Comparison of ENCODE assay signal across 8 cellular contexts in the genomic region with DNA sequence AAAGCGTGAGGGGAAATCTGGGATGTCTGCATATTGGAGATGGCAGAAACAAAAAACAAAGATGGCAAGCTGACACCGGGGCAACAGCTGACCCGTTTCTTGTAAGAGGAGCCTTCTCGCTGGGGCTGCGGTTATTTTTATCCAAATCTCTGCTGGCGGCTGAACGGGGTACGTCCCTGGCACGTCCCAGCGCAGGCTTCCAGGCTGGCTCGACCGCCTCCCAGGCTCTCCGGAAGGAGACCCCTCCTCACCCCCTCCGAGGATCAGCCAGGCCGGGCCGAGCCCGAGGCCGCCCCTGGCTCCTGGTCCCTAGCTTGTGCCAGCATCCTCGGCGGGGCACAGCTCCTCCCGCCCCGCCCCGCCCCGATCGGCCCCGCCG. TPM values are rescaled to one million over a fixed set of nuclear protein-coding genes. Genes with fewer than 3 reads are reported as not detected.
DNase-seq lines count a peak whose midpoint lies in the region; ATAC-seq and TF ChIP-seq lines count a peak whose summit lies in the region.

No MANE protein-coding gene starts in this region.

- TF ChIP-seq CTCF in CD8-positive, alpha-beta T cell (IDR thresholded peaks at IDR 0.05): no peak
- TF ChIP-seq CTCF in RWPE1 (conservative IDR thresholded peaks at IDR 0.05; ENCODE audit: low read depth): no peak
- no peak for TF ChIP-seq CTCF in dorsolateral prefrontal cortex (IDR thresholded peaks at IDR 0.05 in 54 of 56, conservative IDR thresholded peaks at IDR 0.05 in 2 of 56; ENCODE audit: low read depth in 1 of 56, partially characterized antibody in 56 of 56)
- TF ChIP-seq CTCF in lung (IDR thresholded peaks at IDR 0.05; ENCODE audit: control extremely low read depth, extremely low read depth): no peak
- TF ChIP-seq CTCF in suprapubic skin (IDR thresholded peaks at IDR 0.05): no peak

- H3K27me3 ChIP-seq in CD8-positive, alpha-beta T cell (ENCODE audit: insufficient read depth, low read length): no peaks in the 10 kb centered on the region
- H3K27me3 ChIP-seq in dorsolateral prefrontal cortex (no peaks in the 10 kb centered on the region), lung (ENCODE audit: control insufficient read depth, insufficient read depth) (no peaks in the 10 kb centered on the region), suprapubic skin (peaks cover 5% of the 10 kb centered on the region)

- H3K9me3 Mint-ChIP-seq in CD8-positive, alpha-beta T cell: no peaks in the 10 kb centered on the region

- CTCF ChIA-PET in CD8-positive, alpha-beta T cell (lab: Charles Lee): interaction anchor here (2.4 kb wide), 1 partner anchor 12 kb away, joined by 9 read pairs; no protein-coding TSS in a partner anchor
- CTCF ChIA-PET in RWPE1 (lab: Yijun Ruan, JAX): interaction anchor here (0.6 to 0.8 kb wide), 2 partner anchors 12 to 150 kb away, joined by 3 read pairs; no protein-coding TSS in a partner anchor

- peak in 1 of 7 experiments; percentile 10 for DNase-seq in CD8-positive, alpha-beta T cell
- DNase-seq in RWPE1 (ENCODE audit: low spot score) (peak; percentile 22), dorsolateral prefrontal cortex (peak; percentile 28 to 73 (median 42)), lung (ENCODE audit: low spot score) (peak; percentile 29), suprapubic skin (ENCODE audit: low spot score in 2 of 2) (peak in 1 of 2 donors; percentile 68), NCI-H2107 treated with DMSO at 0.1 percent for 48 hours (lab: John Stamatoyannopoulos, UW; ENCODE audit: unreplicated experiment) (no peak)

- intact Hi-C loops in CD8-positive, alpha-beta T cell (cut with DNase I, micrococcal nuclease): loop anchor here (1.0 to 5.0 kb wide), 5 partner anchors 195 to 1340 kb away; partner anchors contain the start of genes DCUN1D4 (in 1 of the 2), FIP1L1 (in 1 of the 2), RASL11B (in 1 of the 2) and SCFD2 (in 1 of the 2)
- intact Hi-C loops in dorsolateral prefrontal cortex (cut with DNase I): loop anchor here (5.0 kb wide), 1 partner anchor 195 kb away; the partner anchor contains the start of gene DCUN1D4 (in 2 of the 2)

- H3K36me3 Mint-ChIP-seq in CD8-positive, alpha-beta T cell: peaks cover 3% of the 10 kb centered on the region

- peak overlapping the region; percentile 85 for H3K4me3 Mint-ChIP-seq in CD8-positive, alpha-beta T cell

- H3K4me3 ChIP-seq in CD8-positive, alpha-beta T cell (ENCODE audit: low read depth, low read length): peak overlapping the region; percentile 66
- peak overlapping the region; percentile 57 to 95 (median 83) for H3K4me3 ChIP-seq in dorsolateral prefrontal cortex
- H3K4me3 ChIP-seq in lung: peak overlapping the region; percentile 95
- H3K4me3 ChIP-seq in suprapubic skin: peak overlapping the region; percentile 92

- H3K36me3 ChIP-seq in CD8-positive, alpha-beta T cell (ENCODE audit: insufficient read depth, low read length): no peaks in the 10 kb centered on the region
- no peaks in the 10 kb centered on the region for H3K36me3 ChIP-seq in lung (ENCODE audit: control insufficient read depth in 2 of 2, insufficient read depth in 2 of 2, low read length in 2 of 2)
- no peaks in the 10 kb centered on the region for H3K36me3 ChIP-seq in suprapubic skin

- H3K27ac Mint-ChIP-seq in CD8-positive, alpha-beta T cell: peak overlapping the region; percentile 13

- POLR2A ChIA-PET in CD8-positive, alpha-beta T cell (lab: Charles Lee): interaction anchor here (1.3 to 1.4 kb wide), 2 partner anchors 8 to 195 kb away, joined by 3 to 4 read pairs; partner anchors contain the start of gene DCUN1D4
- POLR2A ChIA-PET in RWPE1 (lab: Yijun Ruan, JAX; ENCODE audit: low non-redundant PET): no interaction called here

- peaks cover 14% of the 10 kb centered on the region for H3K4me1 ChIP-seq in CD8-positive, alpha-beta T cell (ENCODE audit: insufficient read depth, low read length)
- H3K4me1 ChIP-seq in lung (ENCODE audit: control insufficient read depth in 2 of 2, insufficient read depth in 2 of 2, low read length in 2 of 2) (peaks cover 3 to 18% of the 10 kb centered on the region in 2 donors), suprapubic skin (peaks cover 12% of the 10 kb centered on the region)

- H3K27ac ChIP-seq in CD8-positive, alpha-beta T cell (ENCODE audit: low read depth, low read length): no peak overlapping the region
- H3K27ac ChIP-seq in RWPE1 (peak overlapping the region; percentile 74), dorsolateral prefrontal cortex (peak overlapping the region in 56 of 59 donors; percentile 20 to 95 (median 85)), lung (ENCODE audit: low read depth in 1 of 2, low read length in 1 of 2) (peak overlapping the region; percentile 47 to 84), suprapubic skin (peak overlapping the region; percentile 62)

- H3K9me3 ChIP-seq in CD8-positive, alpha-beta T cell (ENCODE audit: low read length): no peaks in the 10 kb centered on the region
- H3K9me3 ChIP-seq in lung (ENCODE audit: control insufficient read depth in 2 of 2, insufficient read depth in 1 of 2, low read length in 1 of 2): no peaks in the 10 kb centered on the region
- H3K9me3 ChIP-seq in suprapubic skin: no peaks in the 10 kb centered on the region

- no peak for ATAC-seq in CD8-positive, alpha-beta T cell
- peak; percentile 65 for ATAC-seq in GM19324 (IDR thresholded peaks at IDR 0.05; ENCODE audit: low FRiP score, unreplicated experiment)
- ATAC-seq in HG03175 (IDR thresholded peaks at IDR 0.05; ENCODE audit: unreplicated experiment): peak; percentile 49
- ATAC-seq in lung (ENCODE audit: insufficient read depth, low FRiP score): peak; percentile 56

- TF ChIP-seq POLR2A in suprapubic skin (IDR thresholded peaks at IDR 0.05): no peak

- 2 to 3% methylated on average over 18 to 27 of the region's 27 CpGs for WGBS in lung, 2 donors
- under 1% methylated on average over 14 of the region's 27 CpGs for WGBS in suprapubic skin

- H3K4me1 Mint-ChIP-seq in CD8-positive, alpha-beta T cell (ENCODE audit: low read depth): peaks cover 26% of the 10 kb centered on the region

- TF ChIP-seq EP300 in suprapubic skin (IDR thresholded peaks at IDR 0.05): no peak

- peaks cover 11% of the 10 kb centered on the region for H3K27me3 Mint-ChIP-seq in CD8-positive, alpha-beta T cell (ENCODE audit: low read depth)

RNA-seq across cellular contexts. Expression of gene SGCB, which starts 0.4 kb away (rescaled TPM):
- total RNA-seq in CD8-positive, alpha-beta T cell: 1 to 10 TPM; 3.0 to 3.1 TPM
- total RNA-seq in dorsolateral prefrontal cortex (10 to 100 TPM; 44.2 to 91.0 (median 64.4) TPM), lung (10 to 100 TPM; 23.6 to 39.9 TPM), suprapubic skin (1 to 10 TPM; 7.0 to 8.9 (median 7.5) TPM)
- polyA plus RNA-seq in lung: 1 to 10 TPM; 6.4 to 7.3 TPM

RNA-seq across cellular contexts. Expression of gene SPATA18, which starts 13.4 kb away (rescaled TPM):
- not detected for total RNA-seq in CD8-positive, alpha-beta T cell
- 1 to 10 TPM in 118 of 120 experiments, under 1 TPM in 2; 0.46 to 6.4 (median 2.7) TPM for total RNA-seq in dorsolateral prefrontal cortex
- total RNA-seq in lung: 10 to 100 TPM; 33.4 to 56.5 TPM
- 10 to 100 TPM in 1 of 2 donors, 1 to 10 TPM in 1; 6.6 to 11.7 TPM for polyA plus RNA-seq in lung
- 10 to 100 TPM; 10.5 to 25.1 (median 13.7) TPM for total RNA-seq in suprapubic skin

RNA-seq across cellular contexts. Expression of gene LRRC66, which starts 17.6 kb away (rescaled TPM):
- total RNA-seq in CD8-positive, alpha-beta T cell: not detected
- 1 to 10 TPM in 110 of 120 experiments, under 1 TPM in 10; 0.47 to 3.6 (median 1.5) TPM for total RNA-seq in dorsolateral prefrontal cortex
- under 1 TPM; 0.14 to 0.28 TPM for total RNA-seq in lung
- under 1 TPM; 0.05 to 0.10 TPM for polyA plus RNA-seq in lung
- total RNA-seq in suprapubic skin: under 1 TPM in 2 of 4 donors, not detected in 2; 0.25 to 0.64 TPM
